Comparison of ENCODE assay signal across 9 cellular contexts in the genomic region with DNA sequence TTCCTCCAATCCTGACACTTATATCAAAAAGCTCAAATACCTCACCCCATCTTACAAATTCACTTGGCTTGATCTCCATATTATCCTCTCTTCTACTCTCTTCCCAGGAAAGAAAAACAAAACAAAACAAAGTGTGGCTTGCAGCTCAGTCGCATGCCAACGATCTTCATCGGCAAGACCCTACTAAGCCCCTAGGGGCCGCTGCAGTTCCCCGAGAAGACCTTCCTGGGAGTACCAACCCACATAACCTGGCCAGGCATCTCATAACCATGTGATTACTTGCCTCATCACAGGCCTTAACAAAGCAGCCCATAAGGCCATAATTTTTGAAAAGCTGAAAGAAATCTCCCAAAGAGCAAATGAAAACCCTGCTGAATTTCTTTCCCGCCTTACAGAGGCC.
DNase-seq lines count a peak whose midpoint lies in the region; ATAC-seq and TF ChIP-seq lines count a peak whose summit lies in the region.
"Had no signal": no experiment of that assay in that cellular context is flagged by ENCODE, and none has a peak within 500 bp of the region (broad histone marks: within the 10 kb centered on the region; RNA-seq: fewer than 3 reads in every experiment).

No MANE protein-coding gene starts in this region.

- H3K27me3 ChIP-seq in H7 (ENCODE audit: control insufficient read depth, insufficient read depth, low read length) (no peaks in the 10 kb centered on the region), OCI-LY3 (ENCODE audit: low read depth, low read length) (no peaks in the 10 kb centered on the region)

- no peak overlapping the region for H3K4me2 ChIP-seq in OCI-LY3 (ENCODE audit: low read length)

- no peaks in the 10 kb centered on the region for H3K79me2 ChIP-seq in OCI-LY3 (ENCODE audit: low read length)

- ATAC-seq in left colon: no peak
- no peak for ATAC-seq in Right ventricle myocardium superior (ENCODE audit: poor library complexity)
- ATAC-seq in GM21447 (IDR thresholded peaks at IDR 0.05; ENCODE audit: unreplicated experiment): no peak

- H2AFZ ChIP-seq in OCI-LY3 (ENCODE audit: low read depth, low read length): no peak overlapping the region

- H3K36me3 ChIP-seq in H7 (replicated peaks; ENCODE audit: control insufficient read depth, insufficient read depth, low read length) (no peaks in the 10 kb centered on the region), OCI-LY3 (replicated peaks; ENCODE audit: low read depth, low read length) (no peaks in the 10 kb centered on the region)

- intact Hi-C loops in left colon (cut with DNase I, micrococcal nuclease) (no loop called here), Right ventricle myocardium superior (cut with DNase I) (no loop called here)

- peak; percentile 57 for TF ChIP-seq CTCF in OCI-LY3 (IDR thresholded peaks at IDR 0.05; ENCODE audit: low read depth, low read length)
- TF ChIP-seq CTCF in fibroblast of mammary gland (conservative IDR thresholded peaks at IDR 0.05; ENCODE audit: control insufficient read depth, insufficient read depth, low read depth, low read length): peak; percentile 24

- no peaks in the 10 kb centered on the region for H3K4me1 ChIP-seq in OCI-LY3 (ENCODE audit: low read length)

- H3K27ac ChIP-seq in OCI-LY3 (ENCODE audit: low read length): no peak overlapping the region
- H3K27ac ChIP-seq: SK-N-MC had no signal

- no peak overlapping the region for H3K9ac ChIP-seq in OCI-LY3 (ENCODE audit: low read length)

- no peaks in the 10 kb centered on the region for H4K20me1 ChIP-seq in OCI-LY3 (ENCODE audit: insufficient read depth, low read length)

- DNase-seq in AG20443 (ENCODE audit: low spot score) (peak; percentile 18), H7 (peak; percentile 66), fibroblast of mammary gland (ENCODE audit: low read depth) (peak; percentile 5), left colon (no peak), Right ventricle myocardium superior (no peak), midbrain (lab: John Stamatoyannopoulos, UW) (no peak)

- H3K4me3 ChIP-seq in H7 (ENCODE audit: insufficient read depth, low read depth, low read length) (no peak overlapping the region), OCI-LY3 (ENCODE audit: low read length) (no peak overlapping the region), fibroblast of mammary gland (ENCODE audit: control insufficient read depth, low read depth, low read length) (no peak overlapping the region)
- H3K4me3 ChIP-seq: SK-N-MC had no signal

- H3K9me3 ChIP-seq in OCI-LY3 (ENCODE audit: insufficient read depth, low read length): peaks cover 11% of the 10 kb centered on the region; the same call in 1 of the 2 replicates

Comparison
In these comparisons a context has a peak if more than half of its experiments do, and no peak if none do; other contexts are left out.
1. DNase-seq: peak in AG20443 (single experiment), H7 (single experiment) and fibroblast of mammary gland (single experiment); none in left colon (0 of 2), Right ventricle myocardium superior (single experiment) and midbrain (single experiment).